ENCODE assay signal across 9 cellular contexts in the genomic region with DNA sequence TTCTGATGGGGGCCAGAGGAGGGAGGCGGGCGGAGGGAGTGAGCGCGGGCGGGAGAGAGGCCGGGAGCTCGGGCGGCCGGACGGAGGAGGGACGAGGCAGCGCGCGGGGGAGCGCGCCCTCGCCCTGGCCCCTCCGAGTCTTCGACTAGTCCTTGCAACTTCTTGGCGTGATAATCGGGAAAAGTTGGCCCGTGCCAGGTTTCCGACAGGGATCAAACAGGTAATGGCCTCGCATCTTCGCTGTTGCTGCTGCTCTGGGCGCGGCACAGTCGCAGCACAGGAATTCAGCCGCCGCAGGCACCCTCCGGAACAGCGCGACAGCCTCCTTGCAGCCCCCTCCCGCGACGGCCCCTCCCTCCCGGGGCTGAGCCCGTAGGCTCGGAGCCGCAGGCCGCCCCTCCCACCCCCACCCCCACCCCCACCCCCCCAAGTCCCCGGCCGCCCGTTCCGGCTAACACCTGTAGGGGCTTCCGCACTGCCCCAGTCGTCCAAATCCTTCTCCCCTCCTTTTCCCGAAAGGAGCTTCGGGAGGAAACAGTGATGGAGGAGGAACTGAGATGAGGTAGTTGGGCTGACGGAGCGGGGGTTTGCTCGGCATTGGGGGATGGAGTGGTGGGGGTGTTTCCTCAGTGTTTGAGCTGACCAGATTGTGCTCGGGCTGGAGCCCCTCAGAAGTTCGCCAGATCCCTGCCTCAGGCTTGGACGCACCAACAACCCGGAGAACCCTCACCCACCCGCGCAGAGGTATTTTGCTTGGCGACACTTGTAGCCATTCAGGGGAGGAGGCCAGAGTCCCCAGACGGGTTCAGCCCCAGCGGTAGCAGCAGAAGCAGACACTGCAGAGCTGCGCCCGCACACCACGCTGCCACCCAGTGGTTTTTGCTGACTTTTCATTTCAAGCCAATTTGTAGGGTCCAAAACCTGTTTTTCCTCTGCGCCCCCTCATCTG. TPM values are rescaled to one million over a fixed set of nuclear protein-coding genes. Genes with fewer than 3 reads are reported as not detected.
DNase-seq lines count a peak whose midpoint lies in the region; ATAC-seq and TF ChIP-seq lines count a peak whose summit lies in the region.
"Had no signal": no experiment of that assay in that cellular context is flagged by ENCODE, and none has a peak within 500 bp of the region (broad histone marks: within the 10 kb centered on the region; RNA-seq: fewer than 3 reads in every experiment).

FGF13 (minus strand) TSS at position 319 of the 949 bp plus-strand sequence. CDS start 714 bp downstream, outside the sequence.

- H3K4me1 ChIP-seq in iPS DF 6.9 (ENCODE audit: control insufficient read depth, insufficient read depth, low read length): no peaks in the 10 kb centered on the region
- H3K4me1 ChIP-seq in skeletal muscle satellite cell (ENCODE audit: control insufficient read depth, insufficient read depth, low read length): no peaks in the 10 kb centered on the region

- H3K4me3 ChIP-seq in WERI-Rb-1 (ENCODE audit: low read depth, low read length): no peak within 1 kb of the TSS
- peak within 1 kb of the TSS; percentile 71; the same call in 1 of the 2 replicates for H3K4me3 ChIP-seq in iPS DF 6.9 (ENCODE audit: low read length)
- H3K4me3 ChIP-seq in skeletal muscle satellite cell (ENCODE audit: low read length): peak within 1 kb of the TSS; percentile 69

- peak within 1 kb of the TSS; percentile 85 for H3K4me2 ChIP-seq in skeletal muscle satellite cell (ENCODE audit: low read length)

- DNase-seq in DMS 273 (lab: John Stamatoyannopoulos, UW; ENCODE audit: unreplicated experiment): peak; percentile 49
- DNase-seq in DMS 273 treated with DMSO at 0.1 percent for 48 hours (lab: John Stamatoyannopoulos, UW): no peak
- DNase-seq in WERI-Rb-1: no peak
- DNase-seq in iPS DF 6.9 (ENCODE audit: low read depth, low spot score): peak; percentile 27
- DNase-seq in G401 (ENCODE audit: low spot score): no peak
- DNase-seq in stimulated activated CD4-positive, alpha-beta T cell treated with anti-CD3 and anti-CD28 coated beads, Interleukin-4, amount 100 ng/mL, for 1 hour: no peak
- DNase-seq: naive B cell had no signal

- no CpG with 5 or more reads among the region's 65 CpGs for WGBS in iPS DF 6.9 (ENCODE audit: insufficient coverage, insufficient read length)

- no peak within 1 kb of the TSS for H3K27ac ChIP-seq in WERI-Rb-1
- no peak within 1 kb of the TSS for H3K27ac ChIP-seq in iPS DF 6.9 (ENCODE audit: low read length)

- H3K9me3 ChIP-seq in WERI-Rb-1 (ENCODE audit: severe bottlenecking): no peaks in the 10 kb centered on the region
- no peaks in the 10 kb centered on the region for H3K9me3 ChIP-seq in iPS DF 6.9 (ENCODE audit: control insufficient read depth, insufficient read depth, low read length)
- no peaks in the 10 kb centered on the region for H3K9me3 ChIP-seq in skeletal muscle satellite cell (replicated peaks; ENCODE audit: low read length)

- H3K36me3 ChIP-seq in WERI-Rb-1 (no peaks in the 10 kb centered on the region), iPS DF 6.9 (ENCODE audit: control insufficient read depth, insufficient read depth, low read length) (no peaks in the 10 kb centered on the region), skeletal muscle satellite cell (ENCODE audit: insufficient read depth, low read length) (no peaks in the 10 kb centered on the region)

- in situ Hi-C loops in G401 (cut with HindIII; ENCODE audit: low sequenced_read_pairs): no loop called here

- peak; percentile 26; the same call in 1 of the 2 replicates for TF ChIP-seq CTCF in WERI-Rb-1 (IDR thresholded peaks at IDR 0.05; ENCODE audit: low read depth, low read length)

- no peak for ATAC-seq in GM21381 (IDR thresholded peaks at IDR 0.05; ENCODE audit: unreplicated experiment)

- H3K27me3 ChIP-seq in WERI-Rb-1 (ENCODE audit: insufficient read depth, low read depth, severe bottlenecking) (peaks cover 70% of the 10 kb centered on the region), iPS DF 6.9 (ENCODE audit: control insufficient read depth, insufficient read depth, low read length) (no peaks in the 10 kb centered on the region), skeletal muscle satellite cell (ENCODE audit: control insufficient read depth, insufficient read depth, low read length) (peaks cover 22% of the 10 kb centered on the region)

- H3K9ac ChIP-seq in skeletal muscle satellite cell (ENCODE audit: low read depth, low read length): no peak within 1 kb of the TSS

RNA-seq across cellular contexts. Expression of gene FGF13, which starts in this region (rescaled TPM):
- total RNA-seq in skeletal muscle satellite cell (2012; rRNA removed): 0.44 and 0.51 TPM in 2 replicates
- 0.80 TPM in 1 of 2 replicates, not detected in the other for total RNA-seq in G401 (2014; rRNA removed; shearing (Covaris generic))

Comparison
In these comparisons a context has a peak if more than half of its experiments do, and no peak if none do; other contexts are left out.
1. DNase-seq: peak in DMS 273 (single experiment) and iPS DF 6.9 (single experiment); none in DMS 273 treated with DMSO at 0.1 percent for 48 hours (single experiment), WERI-Rb-1 (single experiment), G401 (single experiment) and stimulated activated CD4-positive, alpha-beta T cell treated with anti-CD3 and anti-CD28 coated beads, Interleukin-4, amount 100 ng/mL, for 1 hour (single experiment).